17 cellular contexts compared by ENCODE assay signal in the genomic region with DNA sequence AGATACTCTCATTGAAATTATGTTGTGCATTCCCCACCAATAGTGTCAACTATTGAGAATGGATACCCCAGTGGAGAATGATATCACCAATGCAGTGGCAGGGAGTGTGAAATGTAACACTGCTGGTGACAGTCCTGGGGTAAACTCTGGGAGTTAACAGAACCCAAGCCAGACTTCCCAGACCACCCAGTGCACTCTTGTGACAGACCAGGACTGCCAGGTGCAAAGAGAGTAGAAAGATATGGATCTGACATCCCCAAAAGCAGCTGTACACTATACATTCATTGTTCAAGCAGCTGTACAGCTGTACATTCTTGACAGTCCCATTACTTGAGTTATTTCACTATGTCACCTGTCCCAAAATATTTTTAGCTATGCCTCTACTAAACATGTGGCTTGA.
A peak's percentile ranks its signal among the peaks of the same experiment; 100 is the strongest.
DNase-seq lines count a peak whose midpoint lies in the region; ATAC-seq and TF ChIP-seq lines count a peak whose summit lies in the region.
"Had no signal": no experiment of that assay in that cellular context is flagged by ENCODE, and none has a peak within 500 bp of the region (broad histone marks: within the 10 kb centered on the region; RNA-seq: fewer than 3 reads in every experiment).

No MANE protein-coding gene starts in this region.

- no peak overlapping the region for H3K18ac ChIP-seq in trophoblast cell (ENCODE audit: low read length)

- H2AFZ ChIP-seq in trophoblast cell (ENCODE audit: insufficient read depth, low read length, poor library complexity): no peak overlapping the region

- H3K36me3 ChIP-seq in BE2C: no peaks in the 10 kb centered on the region
- no peaks in the 10 kb centered on the region for H3K36me3 ChIP-seq in SJCRH30
- no peaks in the 10 kb centered on the region for H3K36me3 ChIP-seq in trophoblast cell (ENCODE audit: control insufficient read depth in 1 of 2, insufficient read depth in 2 of 2, low read length in 2 of 2)
- no peaks in the 10 kb centered on the region for H3K36me3 ChIP-seq in aorta (ENCODE audit: control insufficient read depth in 1 of 2, insufficient read depth in 2 of 2, low read length in 1 of 2)
- H3K36me3 ChIP-seq in lower lobe of right lung: no peaks in the 10 kb centered on the region
- H3K36me3 ChIP-seq: BLaER1 treated with 17β-estradiol and CSF1 and Interleukin-3, amounts not matched to agents 10 nM and 100 nM had no signal

- H3K9me3 Mint-ChIP-seq in activated T-cell treated with anti-CD3 and anti-CD28 coated beads, Interleukin-2, amount 50 U/mL, for 4 hours: no peaks in the 10 kb centered on the region
- H3K9me3 Mint-ChIP-seq: CD4-positive, alpha-beta T cell; CD8-positive, alpha-beta T cell had no signal

- H3K27me3 Mint-ChIP-seq in activated T-cell treated with anti-CD3 and anti-CD28 coated beads, Interleukin-2, amount 50 U/mL, for 4 hours (ENCODE audit: low read depth): peaks cover 1% of the 10 kb centered on the region

- intact Hi-C loops in aorta (cut with DNase I) (no loop called here), lower lobe of right lung (cut with DNase I) (no loop called here)

- no peak overlapping the region for H3K4me3 Mint-ChIP-seq in activated T-cell treated with anti-CD3 and anti-CD28 coated beads, Interleukin-2, amount 50 U/mL, for 4 hours
- H3K4me3 Mint-ChIP-seq: CD4-positive, alpha-beta T cell; CD8-positive, alpha-beta T cell had no signal

- H3K79me1 ChIP-seq in trophoblast cell (ENCODE audit: low read length): peaks cover 2% of the 10 kb centered on the region

- H3K27ac ChIP-seq in SJCRH30 (peak overlapping the region; percentile 67), trophoblast cell (ENCODE audit: low read depth, low read length) (no peak overlapping the region), aorta (ENCODE audit: low read depth in 1 of 2, low read length in 2 of 2) (no peak overlapping the region), lower lobe of right lung (no peak overlapping the region)
- H3K27ac ChIP-seq: BLaER1 treated with 17β-estradiol and CSF1 and Interleukin-3, amounts not matched to agents 10 nM and 100 nM; C4-2B had no signal

- no peaks in the 10 kb centered on the region for H3K4me1 Mint-ChIP-seq in activated T-cell treated with anti-CD3 and anti-CD28 coated beads, Interleukin-2, amount 50 U/mL, for 4 hours (ENCODE audit: low read depth)

- peak; percentile 15 for DNase-seq in BE2C
- DNase-seq in SJCRH30: peak; percentile 88 to 93
- peak; percentile 10 to 62 for DNase-seq in trophoblast cell
- DNase-seq in aorta: no peak
- DNase-seq in activated T-cell treated with anti-CD3 and anti-CD28 coated beads, Interleukin-2, amount 50 U/mL, for 4 hours: no peak
- no peak for DNase-seq in lower lobe of right lung
- DNase-seq: 8988T; ACHN; Caco-2; Calu3; CD4-positive, alpha-beta T cell; CD8-positive, alpha-beta T cell; DMS79 treated with DMSO at 0.1 percent for 48 hours; GF-D8 had no signal

- no peak overlapping the region for H3K4ac ChIP-seq in trophoblast cell (ENCODE audit: low read depth, low read length)

- ATAC-seq in aorta (ENCODE audit: low FRiP score) (peak; percentile 11), lower lobe of right lung (no peak), GM21360 (IDR thresholded peaks at IDR 0.05; ENCODE audit: unreplicated experiment) (no peak)
- ATAC-seq in activated T-cell treated with anti-CD3 and anti-CD28 coated beads, Interleukin-2, amount 50 U/mL, for 4 hours: no peak
- ATAC-seq: CD8-positive, alpha-beta T cell had no signal

- H3K9me3 ChIP-seq in BE2C (no peaks in the 10 kb centered on the region), SJCRH30 (replicated peaks) (no peaks in the 10 kb centered on the region), trophoblast cell (ENCODE audit: insufficient read depth, low read depth, low read length) (no peaks in the 10 kb centered on the region), aorta (ENCODE audit: control insufficient read depth, low read length) (no peaks in the 10 kb centered on the region), lower lobe of right lung (no peaks in the 10 kb centered on the region)
- H3K9me3 ChIP-seq: BLaER1 treated with 17β-estradiol and CSF1 and Interleukin-3, amounts not matched to agents 10 nM and 100 nM; Caco-2 had no signal

- no peak overlapping the region for H4K8ac ChIP-seq in trophoblast cell (ENCODE audit: low read depth, low read length)

- H2AK5ac ChIP-seq in trophoblast cell (ENCODE audit: low read length): no peak overlapping the region

- H3K36me3 Mint-ChIP-seq in activated T-cell treated with anti-CD3 and anti-CD28 coated beads, Interleukin-2, amount 50 U/mL, for 4 hours (ENCODE audit: insufficient read depth): no peaks in the 10 kb centered on the region
- H3K36me3 Mint-ChIP-seq: CD8-positive, alpha-beta T cell had no signal

- H3K4me3 ChIP-seq in BE2C (ENCODE audit: low read depth, low read length) (no peak overlapping the region), SJCRH30 (no peak overlapping the region), trophoblast cell (ENCODE audit: low read depth, low read length) (no peak overlapping the region), aorta (ENCODE audit: low read length in 2 of 2) (no peak overlapping the region), lower lobe of right lung (no peak overlapping the region)
- H3K4me3 ChIP-seq: BLaER1 treated with 17β-estradiol and CSF1 and Interleukin-3, amounts not matched to agents 10 nM and 100 nM had no signal

- H3K23ac ChIP-seq in trophoblast cell (ENCODE audit: low read length): no peak overlapping the region

- H3K4me1 ChIP-seq in BE2C: peaks cover 42% of the 10 kb centered on the region
- H3K4me1 ChIP-seq in SJCRH30: peaks cover 27% of the 10 kb centered on the region
- H3K4me1 ChIP-seq in trophoblast cell (ENCODE audit: control insufficient read depth in 1 of 2, insufficient read depth in 2 of 2, low read length in 2 of 2): peaks cover 0 to 3% of the 10 kb centered on the region in 2 experiments
- no peaks in the 10 kb centered on the region for H3K4me1 ChIP-seq in aorta (ENCODE audit: control insufficient read depth in 1 of 2, insufficient read depth in 2 of 2, low read length in 2 of 2)
- peaks cover 3% of the 10 kb centered on the region for H3K4me1 ChIP-seq in lower lobe of right lung
- H3K4me1 ChIP-seq: BLaER1 treated with 17β-estradiol and CSF1 and Interleukin-3, amounts not matched to agents 10 nM and 100 nM; Caco-2 had no signal

- TF ChIP-seq CTCF in BE2C (IDR thresholded peaks at IDR 0.05; ENCODE audit: low read depth, low read length): no peak
- TF ChIP-seq CTCF in lower lobe of right lung (IDR thresholded peaks at IDR 0.05): no peak

- no peak overlapping the region for H2BK12ac ChIP-seq in trophoblast cell (ENCODE audit: low read length)

- H3K27me3 ChIP-seq in BE2C (no peaks in the 10 kb centered on the region), SJCRH30 (no peaks in the 10 kb centered on the region), trophoblast cell (ENCODE audit: insufficient read depth, low read length) (no peaks in the 10 kb centered on the region), aorta (ENCODE audit: control insufficient read depth in 1 of 2, insufficient read depth in 2 of 2, low read length in 1 of 2) (no peaks in the 10 kb centered on the region), lower lobe of right lung (ENCODE audit: low read depth) (no peaks in the 10 kb centered on the region)
- H3K27me3 ChIP-seq: BLaER1 treated with 17β-estradiol and CSF1 and Interleukin-3, amounts not matched to agents 10 nM and 100 nM had no signal

- no peak overlapping the region for H3K14ac ChIP-seq in trophoblast cell (ENCODE audit: low read length)

- H2BK5ac ChIP-seq in trophoblast cell (ENCODE audit: low read depth, low read length, poor library complexity): no peak overlapping the region

- H4K91ac ChIP-seq in trophoblast cell (ENCODE audit: low read depth, low read length): no peak overlapping the region

- H3K79me2 ChIP-seq in trophoblast cell (ENCODE audit: control insufficient read depth, insufficient read depth, low read length, poor library complexity): no peaks in the 10 kb centered on the region

- no peak overlapping the region for H4K12ac ChIP-seq in trophoblast cell (ENCODE audit: low read depth, low read length)

- no peak overlapping the region for H3K9ac ChIP-seq in trophoblast cell (ENCODE audit: low read length)
- H3K9ac ChIP-seq: BLaER1 treated with 17β-estradiol and CSF1 and Interleukin-3, amounts not matched to agents 10 nM and 100 nM had no signal

- no peak overlapping the region for H3K4me2 ChIP-seq in trophoblast cell (ENCODE audit: low read length)
- H3K4me2 ChIP-seq: BLaER1 treated with 17β-estradiol and CSF1 and Interleukin-3, amounts not matched to agents 10 nM and 100 nM had no signal

- no peak overlapping the region for H2BK120ac ChIP-seq in trophoblast cell (ENCODE audit: insufficient read depth, low read length, poor library complexity)

Comparison
In these comparisons a context has a peak if more than half of its experiments do, and no peak if none do; other contexts are left out.
1. DNase-seq: peak in BE2C (single experiment), SJCRH30 (2 of 2) and trophoblast cell (2 of 2); none in aorta (0 of 2), activated T-cell treated with anti-CD3 and anti-CD28 coated beads, Interleukin-2, amount 50 U/mL, for 4 hours (single experiment) and lower lobe of right lung (single experiment).